23 cellular contexts compared by ENCODE assay signal in genomic region chr6:1491025-1491424, GRCh38.
A peak's percentile ranks its signal among the peaks of the same experiment; 100 is the strongest.
DNase-seq lines count a peak whose midpoint lies in the region; ATAC-seq and TF ChIP-seq lines count a peak whose summit lies in the region.
"Had no signal": no experiment of that assay in that cellular context is flagged by ENCODE, and none has a peak within 500 bp of the region (broad histone marks: within the 10 kb centered on the region; RNA-seq: fewer than 3 reads in every experiment).

No MANE protein-coding gene starts in this region.

- no peak for TF ChIP-seq POLR2A in IMR-90 (IDR thresholded peaks at IDR 0.05; ENCODE audit: low read depth, low read length)

- BruUV-seq in IMR-90 (replicated peaks; lab: Mats Ljungman, UMichigan), result no TSS peak

- H3K9me1 ChIP-seq in IMR-90 (ENCODE audit: insufficient read depth, low read length), result peaks cover 5% of the 10 kb centered on the region; the same call in 1 of the 2 replicates

- H3K36me3 ChIP-seq in BLaER1 (no peaks in the 10 kb centered on the region), IMR-90 (ENCODE audit: control insufficient read depth, insufficient read depth, low read length) (no peaks in the 10 kb centered on the region), endodermal cell (ENCODE audit: control insufficient read depth, insufficient read depth, low read length) (no peaks in the 10 kb centered on the region), aorta (ENCODE audit: control insufficient read depth in 1 of 2, insufficient read depth in 2 of 2, low read length in 1 of 2) (no peaks in the 10 kb centered on the region)
- no peaks in the 10 kb centered on the region for H3K36me3 ChIP-seq in CD8-positive, alpha-beta T cell (ENCODE audit: insufficient read depth, low read length)
- H3K36me3 ChIP-seq: BE2C had no signal

- no peak overlapping the region for H2BK20ac ChIP-seq in IMR-90 (ENCODE audit: low read depth, low read length)

- no peak overlapping the region for H4K91ac ChIP-seq in IMR-90 (ENCODE audit: insufficient read depth, low read depth, low read length)

- peaks cover 3% of the 10 kb centered on the region for H3K9me3 Mint-ChIP-seq in endodermal cell
- H3K9me3 Mint-ChIP-seq in CD8-positive, alpha-beta T cell, result no peaks in the 10 kb centered on the region
- H3K9me3 Mint-ChIP-seq: CD8-positive, alpha-beta memory T cell had no signal

- H3K4me1 ChIP-seq in BLaER1 (peaks cover 11% of the 10 kb centered on the region), IMR-90 (ENCODE audit: control insufficient read depth, insufficient read depth, low read length) (no peaks in the 10 kb centered on the region), endodermal cell (ENCODE audit: control insufficient read depth, insufficient read depth, low read length) (no peaks in the 10 kb centered on the region), aorta (ENCODE audit: control insufficient read depth in 1 of 2, insufficient read depth in 2 of 2, low read length in 2 of 2) (no peaks in the 10 kb centered on the region)
- no peaks in the 10 kb centered on the region for H3K4me1 ChIP-seq in CD8-positive, alpha-beta T cell (ENCODE audit: insufficient read depth, low read length)
- H3K4me1 ChIP-seq: BE2C had no signal

- TF ChIP-seq CTCF in IMR-90 (conservative IDR thresholded peaks at IDR 0.05; ENCODE audit: low read depth, low read length) (no peak), endodermal cell (conservative IDR thresholded peaks at IDR 0.05) (no peak)
- TF ChIP-seq CTCF in CD8-positive, alpha-beta T cell (IDR thresholded peaks at IDR 0.05), result no peak

- H4K5ac ChIP-seq in IMR-90 (ENCODE audit: low read depth, low read length), result no peak overlapping the region

- no peaks in the 10 kb centered on the region for H3K27me3 ChIP-seq in BLaER1
- no peaks in the 10 kb centered on the region for H3K27me3 ChIP-seq in IMR-90 (ENCODE audit: control insufficient read depth, insufficient read depth, low read length)
- no peaks in the 10 kb centered on the region for H3K27me3 ChIP-seq in endodermal cell (ENCODE audit: control insufficient read depth, insufficient read depth, low read length, poor library complexity, severe bottlenecking)
- H3K27me3 ChIP-seq in aorta (ENCODE audit: control insufficient read depth in 1 of 2, insufficient read depth in 2 of 2, low read length in 1 of 2), result no peaks in the 10 kb centered on the region
- H3K27me3 ChIP-seq in CD8-positive, alpha-beta T cell (ENCODE audit: insufficient read depth, low read length), result no peaks in the 10 kb centered on the region

- H2BK5ac ChIP-seq in IMR-90 (ENCODE audit: low read depth, low read length, poor library complexity, severe bottlenecking), result no peak overlapping the region

- WGBS in IMR-90 (ENCODE audit: extremely low coverage in 2 of 2, insufficient read length in 1 of 2), 2 experiments, result 96% methylated on average over 5 of the region's 11 CpGs; no CpG with 5 or more reads in 1 of the 2 experiments
- 91 to 97% methylated on average over 6 to 11 of the region's 11 CpGs for WGBS in endodermal cell (ENCODE audit: insufficient coverage in 1 of 2, insufficient read length in 1 of 2), 2 experiments
- 97 to 98% methylated on average over 11 of the region's 11 CpGs for WGBS in aorta, 2 donors

- H3K79me1 ChIP-seq in IMR-90 (ENCODE audit: low read depth in 1 of 2, low read length in 2 of 2), result no peaks in the 10 kb centered on the region

- H3K4me3 ChIP-seq in BLaER1, result no peak overlapping the region
- no peak overlapping the region for H3K4me3 ChIP-seq in IMR-90 (ENCODE audit: insufficient read depth, low read depth, low read length)
- no peak overlapping the region for H3K4me3 ChIP-seq in endodermal cell (ENCODE audit: low read length)
- no peak overlapping the region for H3K4me3 ChIP-seq in aorta (ENCODE audit: low read length in 2 of 2)
- H3K4me3 ChIP-seq in CD8-positive, alpha-beta T cell (ENCODE audit: low read depth, low read length), result no peak overlapping the region
- H3K4me3 ChIP-seq: A549, GM12878, GM23248 had no signal

- no peak overlapping the region for H2AK5ac ChIP-seq in IMR-90 (ENCODE audit: low read depth, low read length)

- CTCF ChIA-PET in IMR-90 (lab: Yijun Ruan, JAX), result no interaction called here
- CTCF ChIA-PET in CD8-positive, alpha-beta T cell (lab: Charles Lee), result no interaction called here

- H3K56ac ChIP-seq in IMR-90 (ENCODE audit: extremely low read depth, insufficient read depth, low read length), result no peak overlapping the region

- no peak overlapping the region for H3K27ac ChIP-seq in BLaER1
- no peak overlapping the region for H3K27ac ChIP-seq in IMR-90 (ENCODE audit: insufficient read depth, low read length)
- no peak overlapping the region for H3K27ac ChIP-seq in endodermal cell (ENCODE audit: low read depth, low read length)
- H3K27ac ChIP-seq in aorta (ENCODE audit: low read depth in 1 of 2, low read length in 2 of 2), result no peak overlapping the region
- H3K27ac ChIP-seq in CD8-positive, alpha-beta T cell (ENCODE audit: low read depth, low read length), result no peak overlapping the region
- H3K27ac ChIP-seq: A549, C4-2B, GM23248 had no signal

- dilution Hi-C loops in IMR-90 (cut with HindIII; ENCODE audit: low sequenced_read_pairs, unreplicated experiment), result no loop called here

- in situ Hi-C loops in IMR-90 (cut with MboI; ENCODE audit: low sequenced_read_pairs), result no loop called here

- POLR2A ChIA-PET in IMR-90 (lab: Charles Lee; ENCODE audit: unreplicated experiment), result no interaction called here
- POLR2A ChIA-PET in CD8-positive, alpha-beta T cell (lab: Charles Lee), result no interaction called here

- H4K20me1 ChIP-seq in BLaER1 (no peaks in the 10 kb centered on the region), IMR-90 (ENCODE audit: insufficient read depth, low read length) (no peaks in the 10 kb centered on the region)

- H3K27me3 Mint-ChIP-seq in endodermal cell (ENCODE audit: insufficient read depth), result no peaks in the 10 kb centered on the region
- no peaks in the 10 kb centered on the region for H3K27me3 Mint-ChIP-seq in CD8-positive, alpha-beta T cell (ENCODE audit: low read depth)
- H3K27me3 Mint-ChIP-seq: CD4-positive, CD25-positive, alpha-beta regulatory T cell had no signal

- H3K23ac ChIP-seq in IMR-90 (ENCODE audit: low read depth, low read length), result no peak overlapping the region

- H4K8ac ChIP-seq in IMR-90 (ENCODE audit: low read depth in 2 of 2, low read length in 2 of 2), result no peak overlapping the region

- no peak overlapping the region for H3K4me3 Mint-ChIP-seq in endodermal cell
- no peak overlapping the region for H3K4me3 Mint-ChIP-seq in CD8-positive, alpha-beta T cell
- H3K4me3 Mint-ChIP-seq: CD4-positive, CD25-positive, alpha-beta regulatory T cell; CD8-positive, alpha-beta memory T cell had no signal

- no peak overlapping the region for H2AK9ac ChIP-seq in IMR-90 (replicated peaks; ENCODE audit: low read depth, low read length, poor library complexity)

- intact Hi-C loops in IMR-90 (cut with micrococcal nuclease) (no loop called here), aorta (cut with DNase I) (no loop called here), posterior vena cava (cut with DNase I) (no loop called here)
- intact Hi-C loops in CD8-positive, alpha-beta T cell (cut with DNase I, micrococcal nuclease), result no loop called here

- no peak overlapping the region for H2BK120ac ChIP-seq in IMR-90 (ENCODE audit: low read depth, low read length)

- no peak overlapping the region for H3K18ac ChIP-seq in IMR-90 (ENCODE audit: low read depth, low read length)

- peak overlapping the region; percentile 58 for H2AFZ ChIP-seq in IMR-90 (replicated peaks; ENCODE audit: low read length, poor library complexity)
- H2AFZ ChIP-seq: GM23248 had no signal

- H3K4ac ChIP-seq in IMR-90 (ENCODE audit: low read depth, low read length), result no peak overlapping the region

- H3K4me1 Mint-ChIP-seq in endodermal cell, result no peaks in the 10 kb centered on the region
- no peaks in the 10 kb centered on the region for H3K4me1 Mint-ChIP-seq in CD8-positive, alpha-beta T cell (ENCODE audit: low read depth)
- H3K4me1 Mint-ChIP-seq: CD4-positive, CD25-positive, alpha-beta regulatory T cell; CD8-positive, alpha-beta memory T cell had no signal

- ATAC-seq in IMR-90 (ENCODE audit: low read depth) (no peak), aorta (ENCODE audit: low FRiP score) (peak; percentile 24)
- no peak for ATAC-seq in CD8-positive, alpha-beta T cell
- ATAC-seq: A549, GM12878 had no signal

- no peak overlapping the region for H3K27ac Mint-ChIP-seq in endodermal cell
- no peak overlapping the region for H3K27ac Mint-ChIP-seq in CD8-positive, alpha-beta T cell
- H3K27ac Mint-ChIP-seq: CD8-positive, alpha-beta memory T cell had no signal

- no peak for DNase-seq in IMR-90
- DNase-seq in endodermal cell, result peak; percentile 14
- DNase-seq in aorta, result no peak
- no peak for DNase-seq in NCI-H510A (lab: John Stamatoyannopoulos, UW)
- no peak for DNase-seq in CD8-positive, alpha-beta T cell
- no peak for DNase-seq in posterior vena cava (ENCODE audit: low spot score)
- DNase-seq: 8988T; ACHN; AML-193; BE2C; CD4-positive, CD25-positive, alpha-beta regulatory T cell; CD8-positive, alpha-beta memory T cell; DMS 273 treated with DMSO at 0.1 percent for 48 hours; DMS79; EL; GDM1; GM23248; H7; HCEC 1CT had no signal

- TF ChIP-seq RAD21 in IMR-90 (IDR thresholded peaks at IDR 0.05; ENCODE audit: low read length), result no peak

- H2BK15ac ChIP-seq in IMR-90 (ENCODE audit: low read depth, low read length), result no peak overlapping the region

- peak overlapping the region; percentile 36 for H3K4me2 ChIP-seq in BLaER1
- no peak overlapping the region for H3K4me2 ChIP-seq in IMR-90 (ENCODE audit: low read depth, low read length)
- H3K4me2 ChIP-seq: A549 had no signal

- no peak overlapping the region for H3K9ac ChIP-seq in BLaER1
- no peak overlapping the region for H3K9ac ChIP-seq in IMR-90 (ENCODE audit: low read depth, low read length)
- no peak overlapping the region for H3K9ac ChIP-seq in endodermal cell (ENCODE audit: extremely low read depth, low read length, poor library complexity, severe bottlenecking)
- H3K9ac ChIP-seq: GM23248 had no signal

- no peaks in the 10 kb centered on the region for H3K36me3 Mint-ChIP-seq in endodermal cell (ENCODE audit: low read depth)
- no peaks in the 10 kb centered on the region for H3K36me3 Mint-ChIP-seq in CD8-positive, alpha-beta T cell
- H3K36me3 Mint-ChIP-seq: CD4-positive, CD25-positive, alpha-beta regulatory T cell; CD8-positive, alpha-beta memory T cell had no signal

- H3K9me3 ChIP-seq in BLaER1 (no peaks in the 10 kb centered on the region), IMR-90 (ENCODE audit: control insufficient read depth, insufficient read depth, low read length) (peaks cover 6% of the 10 kb centered on the region), endodermal cell (ENCODE audit: control insufficient read depth, low read length) (no peaks in the 10 kb centered on the region), aorta (ENCODE audit: control insufficient read depth, low read length) (no peaks in the 10 kb centered on the region)
- no peaks in the 10 kb centered on the region for H3K9me3 ChIP-seq in CD8-positive, alpha-beta T cell (ENCODE audit: low read length)
- H3K9me3 ChIP-seq: BE2C had no signal

- H3K14ac ChIP-seq in IMR-90 (replicated peaks; ENCODE audit: low read depth, low read length), result no peak overlapping the region
